Comparison of ENCODE assay signal across 13 cellular contexts in genomic region chr5:11973469-11973868, GRCh38.
DNase-seq lines count a peak whose midpoint lies in the region; ATAC-seq and TF ChIP-seq lines count a peak whose summit lies in the region.
"Had no signal": no experiment of that assay in that cellular context is flagged by ENCODE, and none has a peak within 500 bp of the region (broad histone marks: within the 10 kb centered on the region; RNA-seq: fewer than 3 reads in every experiment).

No MANE protein-coding gene starts in this region.

- peaks cover 5% of the 10 kb centered on the region for H3K4me1 ChIP-seq in RWPE2 (ENCODE audit: insufficient read depth, poor library complexity, severe bottlenecking)
- H3K4me1 ChIP-seq: Caco-2, HAP-1 had no signal

- no peaks in the 10 kb centered on the region for H3K27me3 Mint-ChIP-seq in natural killer cell (ENCODE audit: low read depth in 2 of 2)

- DNase-seq in DMS53 (lab: John Stamatoyannopoulos, UW) (peak; percentile 15), DMS53 treated with DMSO at 0.1 percent for 48 hours (lab: John Stamatoyannopoulos, UW; ENCODE audit: unreplicated experiment) (no peak), NCI-H69 (lab: John Stamatoyannopoulos, UW) (peak; percentile 7), RWPE2 (ENCODE audit: low spot score) (peak; percentile 62), natural killer cell (no peak), foreskin fibroblast (no peak), SKM-1 treated with dmso at 0.1 percent for 144 hours (lab: John Stamatoyannopoulos, UW; ENCODE audit: unreplicated experiment) (no peak)
- DNase-seq: Caco-2; CD8-positive, alpha-beta T cell had no signal

- no peaks in the 10 kb centered on the region for H3K4me1 Mint-ChIP-seq in natural killer cell
- H3K4me1 Mint-ChIP-seq: CD14-positive monocyte had no signal

- no peak overlapping the region for H3K27ac Mint-ChIP-seq in natural killer cell
- H3K27ac Mint-ChIP-seq: CD8-positive, alpha-beta T cell had no signal

- peak; percentile 97 for ATAC-seq in RWPE2 (ENCODE audit: low read depth)
- no peak for ATAC-seq in natural killer cell
- no peak for ATAC-seq in GM21786 (IDR thresholded peaks at IDR 0.05; ENCODE audit: unreplicated experiment)
- ATAC-seq: CD8-positive, alpha-beta T cell had no signal

- intact Hi-C loops in natural killer cell (cut with micrococcal nuclease): no loop called here

- no peak overlapping the region for H3K4me3 Mint-ChIP-seq in natural killer cell
- H3K4me3 Mint-ChIP-seq: CD14-positive monocyte; CD8-positive, alpha-beta T cell had no signal

- H3K9me3 ChIP-seq in RWPE2 (ENCODE audit: severe bottlenecking): no peaks in the 10 kb centered on the region
- H3K9me3 ChIP-seq: Caco-2, HAP-1 had no signal

- no peaks in the 10 kb centered on the region for H3K36me3 ChIP-seq in RWPE2 (ENCODE audit: low read depth)
- H3K36me3 ChIP-seq: HAP-1 had no signal

- H3K4me3 ChIP-seq in RWPE2 (ENCODE audit: severe bottlenecking) (no peak overlapping the region), foreskin fibroblast (ENCODE audit: low read depth in 1 of 2, low read length in 2 of 2) (no peak overlapping the region)
- H3K4me3 ChIP-seq: HAP-1 had no signal

- no peaks in the 10 kb centered on the region for H3K36me3 Mint-ChIP-seq in natural killer cell
- H3K36me3 Mint-ChIP-seq: CD14-positive monocyte; CD8-positive, alpha-beta T cell had no signal

- TF ChIP-seq CTCF in RWPE2 (IDR thresholded peaks at IDR 0.05; ENCODE audit: poor library complexity, severe bottlenecking): no peak
- TF ChIP-seq CTCF in natural killer cell (IDR thresholded peaks at IDR 0.05): no peak
- no peak for TF ChIP-seq CTCF in foreskin fibroblast (IDR thresholded peaks at IDR 0.05; ENCODE audit: low read depth, low read length)

- no peaks in the 10 kb centered on the region for H3K27me3 ChIP-seq in RWPE2 (ENCODE audit: insufficient read depth, poor library complexity, severe bottlenecking)

- H3K9me3 Mint-ChIP-seq in natural killer cell: peaks cover 7 to 8% of the 10 kb centered on the region in 2 donors

- H3K27ac ChIP-seq in RWPE2 (ENCODE audit: poor library complexity, severe bottlenecking): peak overlapping the region; percentile 34
- H3K27ac ChIP-seq: 22Rv1 had no signal

Comparison
In these comparisons a context has a peak if more than half of its experiments do, and no peak if none do; other contexts are left out.
1. DNase-seq: peak in DMS53 (single experiment), NCI-H69 (single experiment) and RWPE2 (single experiment); none in DMS53 treated with DMSO at 0.1 percent for 48 hours (single experiment), natural killer cell (single experiment), foreskin fibroblast (0 of 2) and SKM-1 treated with dmso at 0.1 percent for 144 hours (single experiment).